Comparison of ENCODE assay signal across 8 cellular contexts in the genomic region with DNA sequence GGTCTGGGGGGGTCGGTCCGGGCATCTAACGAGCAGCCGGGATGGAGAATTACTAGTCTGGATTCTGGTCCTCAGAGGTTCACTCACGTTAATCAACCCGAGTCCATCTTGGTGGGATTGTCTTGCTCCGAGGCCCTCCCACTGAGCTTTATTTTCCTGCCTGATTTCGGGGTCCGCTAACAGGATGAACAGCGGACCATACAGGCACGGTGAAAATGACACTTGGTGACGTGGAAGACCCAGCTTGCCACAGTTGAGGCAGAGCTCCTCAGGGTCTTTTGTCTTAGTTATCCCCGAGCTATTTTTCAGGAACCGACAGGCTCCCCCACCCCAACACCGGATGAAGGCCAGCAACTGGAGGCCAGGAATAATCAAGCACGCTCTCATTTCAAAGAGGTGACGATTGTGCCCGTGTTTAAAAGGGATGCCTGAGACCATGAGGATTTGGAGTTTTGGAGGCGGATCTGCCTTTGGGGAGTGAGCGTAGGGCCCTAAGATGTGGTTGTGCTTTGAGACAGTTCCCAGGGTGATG. TPM values are rescaled to one million over a fixed set of nuclear protein-coding genes. Genes with fewer than 3 reads are reported as not detected.
DNase-seq lines count a peak whose midpoint lies in the region; ATAC-seq, FAIRE-seq and TF ChIP-seq lines count a peak whose summit lies in the region.

No MANE protein-coding gene starts in this region.

- H4K20me1 ChIP-seq in astrocyte (ENCODE audit: insufficient read depth, low read length), result no peaks in the 10 kb centered on the region

- TF ChIP-seq CTCF in astrocyte (IDR thresholded peaks at IDR 0.05; ENCODE audit: insufficient read depth, low read depth, low read length), result no peak

- H3K4me1 Mint-ChIP-seq in CD4-positive, alpha-beta memory T cell, result peaks cover 2 to 8% (median 3%) of the 10 kb centered on the region in 4 donors
- H3K4me1 Mint-ChIP-seq in astrocyte (ENCODE audit: low read depth, unreplicated experiment), result peaks cover 9% of the 10 kb centered on the region

- H3K9me3 ChIP-seq in CD4-positive, alpha-beta memory T cell (ENCODE audit: control insufficient read depth in 1 of 2, low read length in 2 of 2), result no peaks in the 10 kb centered on the region
- H3K9me3 ChIP-seq in astrocyte (ENCODE audit: insufficient read depth, low read depth, low read length) (no peaks in the 10 kb centered on the region), iPS-18a (ENCODE audit: control insufficient read depth, low read depth, low read length) (no peaks in the 10 kb centered on the region), skeletal muscle tissue (ENCODE audit: control insufficient read depth in 3 of 3, low read length in 3 of 3) (no peaks in the 10 kb centered on the region), SJCRH30 (replicated peaks) (peaks cover 14% of the 10 kb centered on the region; the same call in 1 of the 2 replicates)

- no peaks in the 10 kb centered on the region for H3K36me3 ChIP-seq in CD4-positive, alpha-beta memory T cell (ENCODE audit: insufficient read depth, low read length)
- no peaks in the 10 kb centered on the region for H3K36me3 ChIP-seq in astrocyte (ENCODE audit: insufficient read depth, low read length)
- no peaks in the 10 kb centered on the region for H3K36me3 ChIP-seq in iPS-18a (ENCODE audit: control insufficient read depth, low read depth, low read length)
- H3K36me3 ChIP-seq in skeletal muscle tissue (ENCODE audit: control insufficient read depth in 3 of 3, insufficient read depth in 3 of 3, low read length in 3 of 3), result no peaks in the 10 kb centered on the region
- no peaks in the 10 kb centered on the region for H3K36me3 ChIP-seq in SJCRH30

- peak overlapping the region in 1 of 2 donors; percentile 36 for H3K4me3 ChIP-seq in CD4-positive, alpha-beta memory T cell (ENCODE audit: low read length in 2 of 2)
- H3K4me3 ChIP-seq in astrocyte (ENCODE audit: insufficient read depth, low read depth, low read length), result peak overlapping the region; percentile 60
- H3K4me3 ChIP-seq in iPS-18a (ENCODE audit: low read length), result peak overlapping the region; percentile 44
- H3K4me3 ChIP-seq in skeletal muscle tissue (ENCODE audit: low read length in 3 of 3), result peak overlapping the region; percentile 74 to 79 (median 75)
- no peak overlapping the region for H3K4me3 ChIP-seq in SJCRH30

- no peaks in the 10 kb centered on the region for H3K36me3 Mint-ChIP-seq in CD4-positive, alpha-beta memory T cell
- no peaks in the 10 kb centered on the region for H3K36me3 Mint-ChIP-seq in astrocyte (ENCODE audit: low read depth, unreplicated experiment)

- ATAC-seq in HG02798 (IDR thresholded peaks at IDR 0.05; ENCODE audit: poor library complexity, unreplicated experiment) (peak; percentile 8), HG02588 (IDR thresholded peaks at IDR 0.05; ENCODE audit: unreplicated experiment) (no peak)

- no peaks in the 10 kb centered on the region for H3K79me2 ChIP-seq in astrocyte (ENCODE audit: insufficient read depth, low read length)

- no peaks in the 10 kb centered on the region for H3K27me3 Mint-ChIP-seq in CD4-positive, alpha-beta memory T cell
- no peaks in the 10 kb centered on the region for H3K27me3 Mint-ChIP-seq in astrocyte (ENCODE audit: low read depth, unreplicated experiment)

- intact Hi-C loops in CD4-positive, alpha-beta memory T cell (cut with micrococcal nuclease), result loop anchor here (1.0 kb wide), 3 partner anchors 45 to 299 kb away; a partner anchor contains a TSS

- CTCF ChIA-PET in CD4-positive, alpha-beta memory T cell (lab: Charles Lee; ENCODE audit: partially characterized antibody), result interaction anchor here (0.7 to 2.5 kb wide), 17 partner anchors 11 to 268 kb away, joined by 3 to 15 read pairs (median 4); a partner anchor contains a TSS

- peak overlapping the region; percentile 85 for H3K4me2 ChIP-seq in astrocyte (ENCODE audit: low read length)

- FAIRE-seq in astrocyte (lab: Jason Lieb, UNC), result no peak

- POLR2A ChIA-PET in CD4-positive, alpha-beta memory T cell (lab: Charles Lee; ENCODE audit: partially characterized antibody), result interaction anchor here (0.7 to 1.0 kb wide), 4 partner anchors 45 to 267 kb away, joined by 3 to 5 read pairs (median 4); a partner anchor contains a TSS

- H3K4me1 ChIP-seq in CD4-positive, alpha-beta memory T cell (ENCODE audit: insufficient read depth, low read length), result no peaks in the 10 kb centered on the region
- H3K4me1 ChIP-seq in astrocyte (ENCODE audit: insufficient read depth, low read length) (peaks cover 2% of the 10 kb centered on the region), iPS-18a (ENCODE audit: control insufficient read depth, low read depth, low read length) (no peaks in the 10 kb centered on the region), skeletal muscle tissue (ENCODE audit: control insufficient read depth in 3 of 3, insufficient read depth in 3 of 3, low read length in 3 of 3) (peaks cover 2 to 5% (median 4%) of the 10 kb centered on the region in 3 donors), SJCRH30 (peaks cover 8% of the 10 kb centered on the region)

- H3K27ac ChIP-seq in CD4-positive, alpha-beta memory T cell (ENCODE audit: low read depth, low read length), result peak overlapping the region; percentile 2
- H3K27ac ChIP-seq in astrocyte (ENCODE audit: low read depth, low read length) (peak overlapping the region; percentile 15), iPS-18a (ENCODE audit: low read length) (no peak overlapping the region), skeletal muscle tissue (ENCODE audit: low read depth, low read length) (peak overlapping the region; percentile 72), SJCRH30 (no peak overlapping the region)

- peak overlapping the region; percentile 90 for H2AFZ ChIP-seq in astrocyte (ENCODE audit: low read depth, low read length)

- DNase-seq in CD4-positive, alpha-beta memory T cell, result peak in 1 of 5 donors; percentile 5
- peak; percentile 7 for DNase-seq in astrocyte (ENCODE audit: low read depth)
- no peak for DNase-seq in COLO668 (lab: John Stamatoyannopoulos, UW; ENCODE audit: unreplicated experiment)
- DNase-seq in SJCRH30, result no peak

- H3K27ac Mint-ChIP-seq in CD4-positive, alpha-beta memory T cell, result peak overlapping the region in 4 of 7 donors; percentile 13 to 59 (median 40)
- H3K27ac Mint-ChIP-seq in astrocyte (ENCODE audit: unreplicated experiment), result no peak overlapping the region

- peaks cover 0 to 11% (median 3%) of the 10 kb centered on the region in 8 donors for H3K9me3 Mint-ChIP-seq in CD4-positive, alpha-beta memory T cell
- H3K9me3 Mint-ChIP-seq in astrocyte (ENCODE audit: unreplicated experiment), result no peaks in the 10 kb centered on the region

- H3K9ac ChIP-seq in astrocyte (ENCODE audit: low read length) (peak overlapping the region; percentile 79), iPS-18a (ENCODE audit: low read length) (no peak overlapping the region), skeletal muscle tissue (ENCODE audit: low read depth in 1 of 3, low read length in 3 of 3) (peak overlapping the region; percentile 77 to 84 (median 82))

- no peaks in the 10 kb centered on the region for H3K27me3 ChIP-seq in CD4-positive, alpha-beta memory T cell (ENCODE audit: insufficient read depth, low read length)
- no peaks in the 10 kb centered on the region for H3K27me3 ChIP-seq in astrocyte (ENCODE audit: insufficient read depth, low read length)
- H3K27me3 ChIP-seq in iPS-18a (ENCODE audit: control insufficient read depth, insufficient read depth, low read length), result peaks cover 13% of the 10 kb centered on the region
- H3K27me3 ChIP-seq in skeletal muscle tissue (ENCODE audit: control insufficient read depth in 3 of 3, insufficient read depth in 3 of 3, low read length in 3 of 3), result no peaks in the 10 kb centered on the region
- no peaks in the 10 kb centered on the region for H3K27me3 ChIP-seq in SJCRH30

- peak overlapping the region; percentile 77 to 85 (median 80) for H3K4me3 Mint-ChIP-seq in CD4-positive, alpha-beta memory T cell
- H3K4me3 Mint-ChIP-seq in astrocyte (ENCODE audit: unreplicated experiment), result peak overlapping the region; percentile 21

RNA-seq across cellular contexts. Expression of a gene that starts 0.5 kb away (rescaled TPM):
- total RNA-seq in CD4-positive, alpha-beta memory T cell, result not detected
- not detected for polyA plus RNA-seq in CD4-positive, alpha-beta memory T cell
- 0.27 TPM in 1 of 2 replicates, not detected in the other for total RNA-seq in astrocyte
- total RNA-seq in skeletal muscle tissue, result 0.52 TPM
- total RNA-seq in SJCRH30 (2014; rRNA removed; shearing (Covaris generic)), result 0.05 and 0.30 TPM in 2 replicates

RNA-seq across cellular contexts. Expression of a gene that starts 45.2 kb away (rescaled TPM):
- 10 to 100 TPM; 14.3 to 15.2 TPM for total RNA-seq in CD4-positive, alpha-beta memory T cell
- polyA plus RNA-seq in CD4-positive, alpha-beta memory T cell, result 10 to 100 TPM; 12.9 to 14.1 TPM
- total RNA-seq in astrocyte (62.9 and 83.9 TPM in 2 replicates), skeletal muscle tissue (68.9 TPM)
- total RNA-seq in SJCRH30 (2014; rRNA removed; shearing (Covaris generic)), result 130 and 131 TPM in 2 replicates

Comparison
In these comparisons a context has a peak if more than half of its experiments do, and no peak if none do; other contexts are left out.
1. H3K27ac ChIP-seq: peak in CD4-positive, alpha-beta memory T cell (single experiment), astrocyte (single experiment) and skeletal muscle tissue (single experiment); none in iPS-18a (single experiment) and SJCRH30 (single experiment).